ENCODE assay signal across 11 cellular contexts in the genomic region with DNA sequence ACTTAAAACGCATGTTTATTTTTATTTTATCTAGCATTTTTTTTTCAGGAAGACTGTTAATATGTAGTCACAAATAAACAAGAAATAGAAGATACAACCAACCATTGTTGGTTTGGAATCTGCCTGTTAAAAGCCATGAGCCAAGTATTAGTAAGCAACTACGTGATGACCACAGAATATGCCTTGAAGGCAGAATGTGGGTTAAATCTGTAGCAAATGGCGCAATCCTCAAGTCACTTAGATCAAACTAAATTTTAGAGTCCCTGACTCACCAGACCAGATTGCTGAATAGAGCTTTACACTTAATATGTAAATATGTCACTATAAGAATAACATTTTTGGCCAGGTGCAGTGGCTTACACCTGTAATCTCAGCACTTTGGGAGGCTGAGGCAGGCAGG.
DNase-seq lines count a peak whose midpoint lies in the region; ATAC-seq and TF ChIP-seq lines count a peak whose summit lies in the region.
"Had no signal": no experiment of that assay in that cellular context is flagged by ENCODE, and none has a peak within 500 bp of the region (broad histone marks: within the 10 kb centered on the region; RNA-seq: fewer than 3 reads in every experiment).

No MANE protein-coding gene starts in this region.

- H3K4me3 ChIP-seq in MG63 (no peak overlapping the region), adipocyte (ENCODE audit: low read length) (no peak overlapping the region), colonic mucosa (no peak overlapping the region)

- H3K9me3 ChIP-seq in MG63 (0 out of 2 replicates have a peak, but pooled peaks cover 3% of the 10 kb centered on the region), adipocyte (ENCODE audit: control insufficient read depth, low read length) (no peaks in the 10 kb centered on the region), colonic mucosa (no peaks in the 10 kb centered on the region)

- no peak overlapping the region for H3K27ac Mint-ChIP-seq in activated CD4-positive, alpha-beta memory T cell treated with anti-CD3 and anti-CD28 coated beads, Interleukin-2, amount 10 ng/mL, durations not matched to agents 7 days and 5 days
- H3K27ac Mint-ChIP-seq: CD4-positive, alpha-beta memory T cell had no signal

- no peaks in the 10 kb centered on the region for H3K4me1 Mint-ChIP-seq in activated CD4-positive, alpha-beta memory T cell treated with anti-CD3 and anti-CD28 coated beads, Interleukin-2, amount 10 ng/mL, durations not matched to agents 7 days and 5 days
- H3K4me1 Mint-ChIP-seq: CD4-positive, alpha-beta memory T cell had no signal

- H3K27me3 ChIP-seq in MG63, result no peaks in the 10 kb centered on the region
- no peaks in the 10 kb centered on the region for H3K27me3 ChIP-seq in adipocyte (replicated peaks; ENCODE audit: control insufficient read depth, insufficient read depth, low read length)
- no peaks in the 10 kb centered on the region for H3K27me3 ChIP-seq in colonic mucosa

- ATAC-seq in GM21390 (IDR thresholded peaks at IDR 0.05; ENCODE audit: unreplicated experiment), result no peak

- POLR2A ChIA-PET in activated CD4-positive, alpha-beta memory T cell treated with anti-CD3 and anti-CD28 coated beads, Interleukin-2, amount 10 ng/mL, durations not matched to agents 7 days and 5 days (lab: Charles Lee), result no interaction called here

- TF ChIP-seq CTCF in colonic mucosa (IDR thresholded peaks at IDR 0.05), result no peak

- H3K36me3 Mint-ChIP-seq in activated CD4-positive, alpha-beta memory T cell treated with anti-CD3 and anti-CD28 coated beads, Interleukin-2, amount 10 ng/mL, durations not matched to agents 7 days and 5 days (ENCODE audit: low read depth), result no peaks in the 10 kb centered on the region
- H3K36me3 Mint-ChIP-seq: CD4-positive, alpha-beta memory T cell had no signal

- no peak overlapping the region for H3K4me3 Mint-ChIP-seq in activated CD4-positive, alpha-beta memory T cell treated with anti-CD3 and anti-CD28 coated beads, Interleukin-2, amount 10 ng/mL, durations not matched to agents 7 days and 5 days
- H3K4me3 Mint-ChIP-seq: CD4-positive, alpha-beta memory T cell had no signal

- H3K4me1 ChIP-seq in adipocyte (ENCODE audit: control insufficient read depth, insufficient read depth, low read length) (peaks cover 29% of the 10 kb centered on the region), colonic mucosa (no peaks in the 10 kb centered on the region)

- CTCF ChIA-PET in activated CD4-positive, alpha-beta memory T cell treated with anti-CD3 and anti-CD28 coated beads, Interleukin-2, amount 10 ng/mL, durations not matched to agents 7 days and 5 days (lab: Charles Lee), result no interaction called here

- H3K9me3 Mint-ChIP-seq in activated CD4-positive, alpha-beta memory T cell treated with anti-CD3 and anti-CD28 coated beads, Interleukin-2, amount 10 ng/mL, durations not matched to agents 7 days and 5 days, result peaks cover 8% of the 10 kb centered on the region

- DNase-seq in AG20443 (ENCODE audit: low spot score) (peak; percentile 86), MG63 (peak; percentile 40), adipocyte (ENCODE audit: low read depth) (peak; percentile 96), glomerular visceral epithelial cell (ENCODE audit: extremely low spot score) (peak; percentile 17), dermis blood vessel endothelial cell (no peak), colonic mucosa (no peak)
- no peak for DNase-seq in activated CD4-positive, alpha-beta memory T cell treated with anti-CD3 and anti-CD28 coated beads, Interleukin-2, amount 10 ng/mL, durations not matched to agents 7 days and 5 days
- DNase-seq: CD4-positive, alpha-beta memory T cell; MM.1S; stimulated activated CD4-positive, alpha-beta T cell treated with anti-CD3 and anti-CD28 coated beads, Interleukin-4, amount 100 ng/mL, for 4 hours had no signal

- no peak overlapping the region for H3K9ac ChIP-seq in adipocyte (ENCODE audit: low read length)
- H3K9ac ChIP-seq in colonic mucosa (ENCODE audit: low read depth in 2 of 2, low read length in 2 of 2), result no peak overlapping the region

- no peak overlapping the region for H3K27ac ChIP-seq in colonic mucosa

- H3K36me3 ChIP-seq in MG63, result no peaks in the 10 kb centered on the region
- no peaks in the 10 kb centered on the region for H3K36me3 ChIP-seq in adipocyte (ENCODE audit: control insufficient read depth, insufficient read depth, low read length, severe bottlenecking)
- no peaks in the 10 kb centered on the region for H3K36me3 ChIP-seq in colonic mucosa

- intact Hi-C loops in colonic mucosa (cut with DNase I), result no loop called here

- no peaks in the 10 kb centered on the region for H3K27me3 Mint-ChIP-seq in activated CD4-positive, alpha-beta memory T cell treated with anti-CD3 and anti-CD28 coated beads, Interleukin-2, amount 10 ng/mL, durations not matched to agents 7 days and 5 days

Comparison
In these comparisons a context has a peak if more than half of its experiments do, and no peak if none do; other contexts are left out.
1. DNase-seq: peak in AG20443 (single experiment), MG63 (single experiment), adipocyte (single experiment) and glomerular visceral epithelial cell (single experiment); none in dermis blood vessel endothelial cell (single experiment), activated CD4-positive, alpha-beta memory T cell treated with anti-CD3 and anti-CD28 coated beads, Interleukin-2, amount 10 ng/mL, durations not matched to agents 7 days and 5 days (single experiment) and colonic mucosa (single experiment).